ENCODE assay signal across 9 cellular contexts in genomic region chr5:126970517-126971017, GRCh38. TPM values are rescaled to one million over a fixed set of nuclear protein-coding genes. Genes with fewer than 3 reads are reported as not detected.
DNase-seq lines count a peak whose midpoint lies in the region; ATAC-seq and TF ChIP-seq lines count a peak whose summit lies in the region.
"Had no signal": no experiment of that assay in that cellular context is flagged by ENCODE, and none has a peak within 500 bp of the region (broad histone marks: within the 10 kb centered on the region; RNA-seq: fewer than 3 reads in every experiment).

No MANE protein-coding gene starts in this region.

- no peaks in the 10 kb centered on the region for H3K36me3 Mint-ChIP-seq in brain
- H3K36me3 Mint-ChIP-seq in Calu3 (ENCODE audit: insufficient read depth, unreplicated experiment): no peaks in the 10 kb centered on the region

- intact Hi-C loops in Calu3 (cut with micrococcal nuclease; ENCODE audit: unreplicated experiment): no loop called here

- TF ChIP-seq CTCF in brain (conservative IDR thresholded peaks at IDR 0.05) (no peak), Calu3 (IDR thresholded peaks at IDR 0.05; ENCODE audit: unreplicated experiment) (no peak)

- peaks cover 0 to 2% (median 0%) of the 10 kb centered on the region in 5 experiments for H3K9me3 Mint-ChIP-seq in brain
- H3K9me3 Mint-ChIP-seq in Calu3 (ENCODE audit: low read depth, unreplicated experiment): no peaks in the 10 kb centered on the region

- H3K27me3 Mint-ChIP-seq in brain (no peaks in the 10 kb centered on the region), Calu3 (ENCODE audit: unreplicated experiment) (no peaks in the 10 kb centered on the region)

- no peak for ATAC-seq in GM21515 (IDR thresholded peaks at IDR 0.05; ENCODE audit: unreplicated experiment)
- no peak for ATAC-seq in HG03175 (IDR thresholded peaks at IDR 0.05; ENCODE audit: unreplicated experiment)

- H3K27ac Mint-ChIP-seq in brain (peak overlapping the region in 3 of 5 experiments; percentile 30 to 66 (median 61)), Calu3 (ENCODE audit: unreplicated experiment) (no peak overlapping the region)

- DNase-seq in AG20443 (ENCODE audit: low spot score) (peak; percentile 62), HT1080 (ENCODE audit: low read depth) (peak; percentile 58), lung microvascular endothelial cell (ENCODE audit: low read depth in 2 of 2) (peak; percentile 77 to 98), SHP77 treated with DMSO at 0.1 percent for 48 hours (lab: John Stamatoyannopoulos, UW) (no peak), Calu3 (no peak)
- DNase-seq: NCI-H446 had no signal

- CTCF ChIA-PET in Calu3 (lab: Charles Lee): no interaction called here

- H3K4me1 Mint-ChIP-seq in brain (peaks cover 32% of the 10 kb centered on the region), Calu3 (ENCODE audit: low read depth, unreplicated experiment) (peaks cover 14% of the 10 kb centered on the region)

- no TSS peak for BruUV-seq in Calu3 (replicated peaks; lab: Mats Ljungman, UMichigan)

- H3K4me3 Mint-ChIP-seq in brain: peak overlapping the region in 1 of 5 experiments; percentile 48
- no peak overlapping the region for H3K4me3 Mint-ChIP-seq in Calu3 (ENCODE audit: low read depth, unreplicated experiment)

RNA-seq across cellular contexts. Expression of gene MARCHF3, which starts 59.8 kb away (rescaled TPM):
- 5.0 and 9.9 TPM in 2 replicates for total RNA-seq in HT1080 (2014; rRNA removed; shearing (Covaris generic))
- polyA plus RNA-seq in HT1080 (2015; cell fraction: cytosol; rRNA removed): 8.6 and 9.5 TPM in 2 replicates
- 4.1 TPM in 2 replicates for polyA plus RNA-seq in HT1080 (2015; cell fraction: nucleus; rRNA removed)
- 6.4 TPM for polyA plus RNA-seq in brain (ENCODE audit: insufficient read depth, low read depth, low replicate concordance)
- total RNA-seq in lung microvascular endothelial cell (107 and 112 TPM in 2 replicates), Calu3 (2022) (13.1 and 16.1 TPM in 2 replicates)

Comparison
In these comparisons a context has a peak if more than half of its experiments do, and no peak if none do; other contexts are left out.
1. DNase-seq: peak in AG20443 (single experiment), HT1080 (single experiment) and lung microvascular endothelial cell (2 of 2); none in SHP77 treated with DMSO at 0.1 percent for 48 hours (single experiment) and Calu3 (single experiment).